In the genomic region with DNA sequence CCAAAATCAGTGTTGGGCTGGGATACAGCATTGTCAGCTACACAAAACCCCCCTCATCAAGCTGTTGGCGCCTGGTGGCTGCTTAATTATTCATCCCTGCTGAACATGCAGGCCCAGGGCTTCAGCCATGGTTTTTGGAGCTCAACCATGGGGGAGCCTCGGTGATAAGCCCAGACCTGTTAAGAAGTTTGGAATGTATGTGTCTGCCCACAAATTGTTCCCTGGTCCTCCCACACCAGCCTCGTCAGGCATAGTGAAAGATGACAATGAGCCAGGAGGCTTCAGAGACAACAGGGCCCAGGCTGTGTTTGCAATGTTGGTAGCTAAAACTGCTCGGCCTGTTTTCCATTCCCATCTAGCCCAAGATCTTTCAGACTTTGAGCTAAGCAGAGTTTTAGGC, we compare ENCODE assay signal across 13 cellular contexts. TPM values are rescaled to one million over a fixed set of nuclear protein-coding genes. Genes with fewer than 3 reads are reported as not detected.
DNase-seq lines count a peak whose midpoint lies in the region; ATAC-seq, FAIRE-seq and TF ChIP-seq lines count a peak whose summit lies in the region.
"Had no signal": no experiment of that assay in that cellular context is flagged by ENCODE, and none has a peak within 500 bp of the region (broad histone marks: within the 10 kb centered on the region; RNA-seq: fewer than 3 reads in every experiment).

No MANE protein-coding gene starts in this region.

- POLR2A ChIA-PET in HEK293 (lab: Yijun Ruan, JAX), result interaction anchor here (0.5 kb wide), 1 partner anchor 83 kb away, joined by 3 read pairs; no protein-coding TSS in a partner anchor

- H3K27me3 ChIP-seq in astrocyte (ENCODE audit: insufficient read depth, low read length), result peaks cover 1% of the 10 kb centered on the region
- H3K27me3 ChIP-seq in upper lobe of left lung, result no peaks in the 10 kb centered on the region

- TF ChIP-seq EP300 in upper lobe of left lung (IDR thresholded peaks at IDR 0.05), result no peak

- peaks cover 5% of the 10 kb centered on the region for H3K27me3 Mint-ChIP-seq in astrocyte (ENCODE audit: low read depth, unreplicated experiment)

- peaks cover 35% of the 10 kb centered on the region for H3K4me1 Mint-ChIP-seq in astrocyte (ENCODE audit: low read depth, unreplicated experiment)

- no peaks in the 10 kb centered on the region for H4K20me1 ChIP-seq in astrocyte (ENCODE audit: insufficient read depth, low read length)

- TF ChIP-seq CTCF in HEK293 (tag by site-specific recombination; IDR thresholded peaks at IDR 0.05) (no peak), astrocyte (IDR thresholded peaks at IDR 0.05; ENCODE audit: insufficient read depth, low read depth, low read length) (no peak), upper lobe of left lung (IDR thresholded peaks at IDR 0.05) (no peak)

- H3K79me2 ChIP-seq in astrocyte (ENCODE audit: insufficient read depth, low read length), result no peaks in the 10 kb centered on the region

- H3K9me3 ChIP-seq in HEK293 (ENCODE audit: control insufficient read depth, insufficient read depth, low read depth, low read length), result no peaks in the 10 kb centered on the region
- no peaks in the 10 kb centered on the region for H3K9me3 ChIP-seq in astrocyte (ENCODE audit: insufficient read depth, low read depth, low read length)
- H3K9me3 ChIP-seq in upper lobe of left lung, result no peaks in the 10 kb centered on the region
- H3K9me3 ChIP-seq: SJSA1 had no signal

- no peaks in the 10 kb centered on the region for H3K4me1 ChIP-seq in HEK293 (ENCODE audit: control insufficient read depth, insufficient read depth, low read length)
- H3K4me1 ChIP-seq in astrocyte (ENCODE audit: insufficient read depth, low read length), result peaks cover 21% of the 10 kb centered on the region
- H3K4me1 ChIP-seq in upper lobe of left lung, result no peaks in the 10 kb centered on the region
- H3K4me1 ChIP-seq: SJSA1 had no signal

- H2AFZ ChIP-seq in astrocyte (ENCODE audit: low read depth, low read length), result peak overlapping the region; percentile 49

- no peak overlapping the region for H3K4me3 Mint-ChIP-seq in astrocyte (ENCODE audit: unreplicated experiment)
- H3K4me3 Mint-ChIP-seq: activated T-cell treated with anti-CD3 and anti-CD28 coated beads, Interleukin-2, amount 50 U/mL, for 72 hours had no signal

- H3K27ac ChIP-seq in HEK293 (ENCODE audit: extremely low read depth, low read depth, low read length) (no peak overlapping the region), astrocyte (ENCODE audit: low read depth, low read length) (peak overlapping the region; percentile 61), upper lobe of left lung (no peak overlapping the region)
- H3K27ac ChIP-seq: HL-60, SJSA1 had no signal

- H3K9ac ChIP-seq in astrocyte (ENCODE audit: low read length), result peak overlapping the region; percentile 61

- TF ChIP-seq POLR2A in upper lobe of left lung (IDR thresholded peaks at IDR 0.05), result no peak

- WGBS in upper lobe of left lung, 2 donors, result 68 to 80% methylated on average over 2 to 4 of the region's 4 CpGs

- H3K36me3 ChIP-seq in HEK293 (ENCODE audit: control insufficient read depth in 2 of 2, insufficient read depth in 1 of 2, low read length in 2 of 2) (no peaks in the 10 kb centered on the region), astrocyte (ENCODE audit: insufficient read depth, low read length) (no peaks in the 10 kb centered on the region), upper lobe of left lung (no peaks in the 10 kb centered on the region)
- H3K36me3 ChIP-seq: SJSA1 had no signal

- ATAC-seq in upper lobe of left lung (ENCODE audit: low FRiP score in 2 of 2), result no peak
- ATAC-seq: activated T-cell treated with anti-CD3 and anti-CD28 coated beads, Interleukin-2, amount 50 U/mL, for 72 hours had no signal

- H3K27ac Mint-ChIP-seq in astrocyte (ENCODE audit: unreplicated experiment), result peak overlapping the region; percentile 99
- H3K27ac Mint-ChIP-seq: activated T-cell treated with anti-CD3 and anti-CD28 coated beads, Interleukin-2, amount 50 U/mL, for 72 hours had no signal

- no peak for FAIRE-seq in astrocyte (lab: Jason Lieb, UNC)

- DNase-seq in astrocyte (ENCODE audit: low read depth) (peak; percentile 89), glomerular visceral epithelial cell (ENCODE audit: extremely low spot score) (peak; percentile 79), stromal cell of bone marrow (ENCODE audit: low read depth) (peak; percentile 19), upper lobe of left lung (no peak), NCI-H526 treated with DMSO at 0.1 percent for 48 hours (lab: John Stamatoyannopoulos, UW) (no peak)
- no peak for DNase-seq in stimulated activated CD4-positive, alpha-beta T cell treated with anti-CD3 and anti-CD28 coated beads, Interleukin-2, amount 100 ng/mL, for 48 hours
- DNase-seq: activated CD4-positive, CD25-positive, alpha-beta regulatory T cell; activated T-cell treated with anti-CD3 and anti-CD28 coated beads, Interleukin-2, amount 50 U/mL, for 72 hours; Calu3; NCI-H510A had no signal

- H3K36me3 Mint-ChIP-seq in astrocyte (ENCODE audit: low read depth, unreplicated experiment), result no peaks in the 10 kb centered on the region

- H3K4me2 ChIP-seq in astrocyte (ENCODE audit: low read length), result peak overlapping the region; percentile 45

- H3K9me3 Mint-ChIP-seq in astrocyte (ENCODE audit: unreplicated experiment), result peaks cover 4% of the 10 kb centered on the region
- H3K9me3 Mint-ChIP-seq: activated T-cell treated with anti-CD3 and anti-CD28 coated beads, Interleukin-2, amount 50 U/mL, for 72 hours had no signal

- H3K4me3 ChIP-seq in HEK293 (ENCODE audit: low read depth, low read length) (no peak overlapping the region), astrocyte (ENCODE audit: insufficient read depth, low read depth, low read length) (no peak overlapping the region), upper lobe of left lung (no peak overlapping the region)
- H3K4me3 ChIP-seq: SJSA1 had no signal

- CTCF ChIA-PET in HEK293 (lab: Yijun Ruan, JAX), result interaction anchor here (0.7 kb wide), 1 partner anchor 58 kb away, joined by 3 read pairs; no protein-coding TSS in a partner anchor

TF ChIP-seq in HEK293, 187 proteins besides CTCF, POLR2A, EP300 and RAD21:
- TF ChIP-seq ZFHX2 (tag by site-specific recombination; conservative IDR thresholded peaks at IDR 0.05) (peak; percentile 49), ZNF433 (tag by site-specific recombination; IDR thresholded peaks at IDR 0.05; ENCODE audit: low read depth) (no peak), TRIM28 (IDR thresholded peaks at IDR 0.05; ENCODE audit: borderline replicate concordance, low read length) (no peak), EGR2 (tag by site-specific recombination; IDR thresholded peaks at IDR 0.05; ENCODE audit: low read depth) (peak; percentile 25; the same call in 1 of the 2 replicates)

RNA-seq across cellular contexts. Expression of gene SIRPA, which starts 34.8 kb away (rescaled TPM):
- 35.5 and 52.4 TPM in 2 replicates for total RNA-seq in astrocyte
- total RNA-seq in upper lobe of left lung, result 100 to 1,000 TPM in 1 of 6 donors, 10 to 100 TPM in 5; 36.3 to 119 (median 60.4) TPM

Comparison
In these comparisons a context has a peak if more than half of its experiments do, and no peak if none do; other contexts are left out.
1. DNase-seq: peak in astrocyte (single experiment), glomerular visceral epithelial cell (single experiment) and stromal cell of bone marrow (single experiment); none in upper lobe of left lung (0 of 2), NCI-H526 treated with DMSO at 0.1 percent for 48 hours (single experiment) and stimulated activated CD4-positive, alpha-beta T cell treated with anti-CD3 and anti-CD28 coated beads, Interleukin-2, amount 100 ng/mL, for 48 hours (0 of 2).